9 cellular contexts compared by ENCODE assay signal in the genomic region with DNA sequence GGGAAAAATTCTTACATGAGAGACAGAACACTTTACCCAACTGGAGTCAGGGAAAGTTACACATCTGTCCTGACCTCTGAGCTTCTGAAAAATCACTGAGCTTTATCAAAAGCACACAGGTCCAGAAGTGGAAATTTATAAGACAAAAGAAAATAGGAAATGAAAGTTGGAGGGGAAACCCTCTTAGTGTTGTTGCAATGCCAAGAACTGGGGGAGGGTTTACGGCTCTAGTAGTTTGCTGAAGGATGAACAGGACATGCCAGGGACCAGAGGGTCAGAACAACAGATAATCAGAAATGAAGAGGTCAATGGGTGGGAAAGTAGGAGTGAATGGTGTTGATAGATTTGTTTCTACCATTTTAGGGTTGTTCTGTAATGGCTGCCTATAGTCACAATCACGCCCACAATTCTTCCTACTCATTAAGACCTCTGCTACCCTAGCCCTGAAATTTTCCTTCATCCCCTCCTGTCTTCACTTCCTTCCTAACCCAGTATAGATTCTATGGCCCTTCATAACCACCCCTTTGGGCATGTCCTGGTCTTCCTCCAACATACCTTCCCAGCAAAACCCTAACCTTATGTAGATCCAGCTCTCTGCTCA.
DNase-seq lines count a peak whose midpoint lies in the region; ATAC-seq and TF ChIP-seq lines count a peak whose summit lies in the region.
"Had no signal": no experiment of that assay in that cellular context is flagged by ENCODE, and none has a peak within 500 bp of the region (broad histone marks: within the 10 kb centered on the region; RNA-seq: fewer than 3 reads in every experiment).

No MANE protein-coding gene starts in this region.

- no peak for TF ChIP-seq CTCF in GM06990 (IDR thresholded peaks at IDR 0.05; ENCODE audit: insufficient read depth, low read length, poor library complexity, severe bottlenecking)

- peaks cover 4% of the 10 kb centered on the region for H3K9me3 Mint-ChIP-seq in memory B cell

- ATAC-seq in GM21619 (IDR thresholded peaks at IDR 0.05; ENCODE audit: unreplicated experiment) (peak; percentile 45), memory B cell (ENCODE audit: low read depth) (peak; percentile 97), HG03139 (IDR thresholded peaks at IDR 0.05; ENCODE audit: unreplicated experiment) (no peak)

- peak overlapping the region; percentile 28 for H3K4me3 Mint-ChIP-seq in memory B cell
- H3K4me3 Mint-ChIP-seq: activated naive CD8-positive, alpha-beta T cell had no signal

- H3K4me1 Mint-ChIP-seq in memory B cell, result peaks cover 30% of the 10 kb centered on the region

- peak overlapping the region; percentile 72 for H3K27ac Mint-ChIP-seq in memory B cell
- H3K27ac Mint-ChIP-seq: activated naive CD8-positive, alpha-beta T cell had no signal

- no peak overlapping the region for H3K4me3 ChIP-seq in GM06990 (replicated peaks; ENCODE audit: low read depth, low read length)

- DNase-seq in GM06990 (ENCODE audit: extremely low read depth, insufficient read length) (peak; percentile 55), NOMO-1 treated with DMSO at 0.1 percent for 48 hours (lab: John Stamatoyannopoulos, UW; ENCODE audit: unreplicated experiment) (peak; percentile 78), memory B cell (ENCODE audit: low spot score in 2 of 2) (peak in 1 of 2 donors; percentile 54), cerebellar nuclear complex (lab: John Stamatoyannopoulos, UW) (no peak), NCI-H526 (lab: John Stamatoyannopoulos, UW) (no peak), NCI-H82 treated with DMSO at 0.1 percent for 48 hours (lab: John Stamatoyannopoulos, UW; ENCODE audit: unreplicated experiment) (no peak)

- H3K27me3 Mint-ChIP-seq in memory B cell, result no peaks in the 10 kb centered on the region

- H3K27me3 ChIP-seq in GM06990 (replicated peaks; ENCODE audit: control insufficient read depth, insufficient read depth, low read length), result no peaks in the 10 kb centered on the region

- H3K36me3 ChIP-seq in GM06990 (ENCODE audit: control insufficient read depth, insufficient read depth, low read length), result no peaks in the 10 kb centered on the region

- H3K36me3 Mint-ChIP-seq in memory B cell, result no peaks in the 10 kb centered on the region
- H3K36me3 Mint-ChIP-seq: activated naive CD8-positive, alpha-beta T cell had no signal

Comparison
In these comparisons a context has a peak if more than half of its experiments do, and no peak if none do; other contexts are left out.
1. DNase-seq: peak in GM06990 (single experiment) and NOMO-1 treated with DMSO at 0.1 percent for 48 hours (single experiment); none in cerebellar nuclear complex (0 of 2), NCI-H526 (0 of 2) and NCI-H82 treated with DMSO at 0.1 percent for 48 hours (single experiment).